16 cellular contexts compared by ENCODE assay signal in genomic region chr15:71458089-71458660, GRCh38.
DNase-seq lines count a peak whose midpoint lies in the region; ATAC-seq and TF ChIP-seq lines count a peak whose summit lies in the region.
"Had no signal": no experiment of that assay in that cellular context is flagged by ENCODE, and none has a peak within 500 bp of the region (broad histone marks: within the 10 kb centered on the region; RNA-seq: fewer than 3 reads in every experiment).

No MANE protein-coding gene starts in this region.

- DNase-seq in Karpas-422 (no peak), adrenal gland (no peak), fibroblast of pulmonary artery (ENCODE audit: low read depth) (peak; percentile 51), myocyte (ENCODE audit: low read depth) (peak; percentile 22), 8988T (no peak), COLO829 (ENCODE audit: low spot score) (no peak)
- DNase-seq: COR-L47, DMS 273 treated with DMSO at 0.1 percent for 48 hours, DND-41, NCI-H1105 treated with DMSO at 0.1 percent for 48 hours, NCI-H1694, NCI-H2081 treated with DMSO at 0.1 percent for 48 hours, NCI-H748 treated with DMSO at 0.1 percent for 48 hours, OCI-M1 had no signal

- H3K4me1 ChIP-seq in Karpas-422 (ENCODE audit: low read length) (peaks cover 24% of the 10 kb centered on the region), adrenal gland (replicated peaks in 1 of 2) (peaks cover 12 to 14% of the 10 kb centered on the region in 2 donors)

- no peak overlapping the region for H3K4me3 ChIP-seq in Karpas-422 (ENCODE audit: low read length)
- H3K4me3 ChIP-seq in adrenal gland: no peak overlapping the region
- no peak overlapping the region for H3K4me3 ChIP-seq in fibroblast of pulmonary artery (replicated peaks; ENCODE audit: low read depth, low read length)
- H3K4me3 ChIP-seq: K562 had no signal

- H3K9me3 ChIP-seq in Karpas-422 (ENCODE audit: low read length) (no peaks in the 10 kb centered on the region), adrenal gland (replicated peaks in 1 of 3) (no peaks in the 10 kb centered on the region)

- TF ChIP-seq CTCF in adrenal gland (IDR thresholded peaks at IDR 0.05): no peak
- no peak for TF ChIP-seq CTCF in fibroblast of pulmonary artery (IDR thresholded peaks at IDR 0.05; ENCODE audit: low read length, missing control alignments)

- H3K9ac ChIP-seq in Karpas-422 (ENCODE audit: low read length): no peak overlapping the region

- H3K9me2 ChIP-seq in Karpas-422 (replicated peaks; ENCODE audit: insufficient read depth, low read length): no peaks in the 10 kb centered on the region

- H2AFZ ChIP-seq in Karpas-422 (ENCODE audit: low read length): 0 out of 2 replicates have a peak overlapping the region, but pooled peaks have one; percentile 7

- 53 to 59% (median 56%) methylated on average over 2 of the region's 2 CpGs for WGBS in adrenal gland, 4 donors

- intact Hi-C loops in adrenal gland (cut with DNase I): no loop called here

- no peak overlapping the region for H3K27ac ChIP-seq in Karpas-422 (ENCODE audit: low read length)
- peak overlapping the region in 3 of 5 donors; percentile 21 to 38 (median 37) for H3K27ac ChIP-seq in adrenal gland

- H3K27me3 ChIP-seq in Karpas-422 (ENCODE audit: low read length): no peaks in the 10 kb centered on the region
- no peaks in the 10 kb centered on the region for H3K27me3 ChIP-seq in adrenal gland

- no peaks in the 10 kb centered on the region for H4K20me1 ChIP-seq in Karpas-422 (ENCODE audit: insufficient read depth, low read depth, low read length)

- no peak for TF ChIP-seq POLR2A in adrenal gland (IDR thresholded peaks at IDR 0.05)

- no peaks in the 10 kb centered on the region for H3K36me3 ChIP-seq in Karpas-422 (ENCODE audit: insufficient read depth, low read length)
- no peaks in the 10 kb centered on the region for H3K36me3 ChIP-seq in adrenal gland (replicated peaks in 1 of 2)

- ATAC-seq in GM21390 (IDR thresholded peaks at IDR 0.05; ENCODE audit: unreplicated experiment): no peak
- ATAC-seq: K562 had no signal

- H3K79me2 ChIP-seq in Karpas-422 (ENCODE audit: low read length): no peaks in the 10 kb centered on the region

- H3K4me2 ChIP-seq in Karpas-422 (ENCODE audit: low read depth, low read length, poor library complexity, severe bottlenecking): no peak overlapping the region

Comparison
In these comparisons a context has a peak if more than half of its experiments do, and no peak if none do; other contexts are left out.
1. DNase-seq: peak in fibroblast of pulmonary artery (single experiment) and myocyte (single experiment); none in Karpas-422 (single experiment), adrenal gland (0 of 7), 8988T (single experiment) and COLO829 (single experiment).